In genomic region chr7:66741706-66742053, GRCh38 we compare ENCODE assay signal across 8 cellular contexts. TPM values are rescaled to one million over a fixed set of nuclear protein-coding genes. Genes with fewer than 3 reads are reported as not detected.
DNase-seq lines count a peak whose midpoint lies in the region; ATAC-seq and TF ChIP-seq lines count a peak whose summit lies in the region.

No MANE protein-coding gene starts in this region.

- ATAC-seq in activated CD4-positive, alpha-beta T cell treated with anti-CD3 and anti-CD28 coated beads for 36 hours: no peak
- no peak for ATAC-seq in GM21723 (IDR thresholded peaks at IDR 0.05; ENCODE audit: unreplicated experiment)
- no peak for ATAC-seq in GM18861 (IDR thresholded peaks at IDR 0.05; ENCODE audit: unreplicated experiment)

- H3K4me3 ChIP-seq in testis: peak overlapping the region; percentile 86 to 91

- DNase-seq in activated CD4-positive, alpha-beta T cell treated with anti-CD3 and anti-CD28 coated beads for 36 hours: no peak
- DNase-seq in activated CD4-positive, alpha-beta T cell treated with anti-CD3 and anti-CD28 coated beads, Interleukin-2, amount 50 U/mL, for 4 hours: no peak
- no peak for DNase-seq in activated CD4-positive, alpha-beta memory T cell treated with anti-CD3 and anti-CD28 coated beads, Interleukin-2, amount 10 ng/mL, durations not matched to agents 7 days and 5 days
- DNase-seq in iris pigment epithelial cell (ENCODE audit: low read depth) (peak; percentile 36), testis (peak; percentile 67), NCI-H2196 treated with DMSO at 0.1 percent for 48 hours (lab: John Stamatoyannopoulos, UW; ENCODE audit: unreplicated experiment) (no peak)

- TF ChIP-seq POLR2A in testis (IDR thresholded peaks at IDR 0.05): no peak

- H3K27ac ChIP-seq in testis: peak overlapping the region; percentile 95

- H3K4me3 Mint-ChIP-seq in activated CD4-positive, alpha-beta T cell treated with anti-CD3 and anti-CD28 coated beads for 36 hours: peak overlapping the region; percentile 98
- peak overlapping the region; percentile 93 for H3K4me3 Mint-ChIP-seq in activated CD4-positive, alpha-beta memory T cell treated with anti-CD3 and anti-CD28 coated beads, Interleukin-2, amount 10 ng/mL, durations not matched to agents 7 days and 5 days

- peaks cover 7% of the 10 kb centered on the region for H3K4me1 ChIP-seq in testis

- H3K36me3 ChIP-seq in testis (ENCODE audit: low read depth, missing control alignments): no peaks in the 10 kb centered on the region

- 14 to 36% methylated on average over 17 of the region's 17 CpGs for WGBS in testis, 2 donors

- no peaks in the 10 kb centered on the region for H3K27me3 ChIP-seq in testis

- H3K27ac Mint-ChIP-seq in activated CD4-positive, alpha-beta T cell treated with anti-CD3 and anti-CD28 coated beads for 36 hours: no peak overlapping the region
- H3K27ac Mint-ChIP-seq in activated CD4-positive, alpha-beta memory T cell treated with anti-CD3 and anti-CD28 coated beads, Interleukin-2, amount 10 ng/mL, durations not matched to agents 7 days and 5 days: no peak overlapping the region

- intact Hi-C loops in activated CD4-positive, alpha-beta T cell treated with anti-CD3 and anti-CD28 coated beads for 36 hours (cut with DNase I, micrococcal nuclease): loop anchor here (2.0 to 10.0 kb wide), 4 partner anchors 59 to 1369 kb away; partner anchors contain the start of gene ZNF92 (in 1 of the 2)
- intact Hi-C loops in testis (cut with DNase I; ENCODE audit: low total_unique reads): no loop called here

- peaks cover 9% of the 10 kb centered on the region for H3K36me3 Mint-ChIP-seq in activated CD4-positive, alpha-beta T cell treated with anti-CD3 and anti-CD28 coated beads for 36 hours (ENCODE audit: low read depth)
- H3K36me3 Mint-ChIP-seq in activated CD4-positive, alpha-beta memory T cell treated with anti-CD3 and anti-CD28 coated beads, Interleukin-2, amount 10 ng/mL, durations not matched to agents 7 days and 5 days (ENCODE audit: low read depth): peaks cover 18% of the 10 kb centered on the region

- POLR2A ChIA-PET in activated CD4-positive, alpha-beta T cell treated with anti-CD3 and anti-CD28 coated beads for 36 hours (lab: Charles Lee): interaction anchor here (0.6 kb wide), 1 partner anchor 184 kb away, joined by 3 read pairs; no protein-coding TSS in a partner anchor
- POLR2A ChIA-PET in activated CD4-positive, alpha-beta memory T cell treated with anti-CD3 and anti-CD28 coated beads, Interleukin-2, amount 10 ng/mL, durations not matched to agents 7 days and 5 days (lab: Charles Lee): interaction anchor here (1.1 to 4.4 kb wide), 3 partner anchors 13 to 179 kb away, joined by 3 to 25 read pairs (median 4); partner anchors contain the start of gene TMEM248

- no peaks in the 10 kb centered on the region for H3K9me3 ChIP-seq in testis

- CTCF ChIA-PET in activated CD4-positive, alpha-beta T cell treated with anti-CD3 and anti-CD28 coated beads for 36 hours (lab: Charles Lee): interaction anchor here (0.6 kb wide), 1 partner anchor 180 kb away, joined by 3 read pairs; no protein-coding TSS in a partner anchor
- CTCF ChIA-PET in activated CD4-positive, alpha-beta memory T cell treated with anti-CD3 and anti-CD28 coated beads, Interleukin-2, amount 10 ng/mL, durations not matched to agents 7 days and 5 days (lab: Charles Lee): no interaction called here

- TF ChIP-seq CTCF in testis (IDR thresholded peaks at IDR 0.05): no peak

- H3K27me3 Mint-ChIP-seq in activated CD4-positive, alpha-beta T cell treated with anti-CD3 and anti-CD28 coated beads for 36 hours: no peaks in the 10 kb centered on the region
- no peaks in the 10 kb centered on the region for H3K27me3 Mint-ChIP-seq in activated CD4-positive, alpha-beta memory T cell treated with anti-CD3 and anti-CD28 coated beads, Interleukin-2, amount 10 ng/mL, durations not matched to agents 7 days and 5 days

- peaks cover 31% of the 10 kb centered on the region for H3K4me1 Mint-ChIP-seq in activated CD4-positive, alpha-beta T cell treated with anti-CD3 and anti-CD28 coated beads for 36 hours
- peaks cover 33% of the 10 kb centered on the region for H3K4me1 Mint-ChIP-seq in activated CD4-positive, alpha-beta memory T cell treated with anti-CD3 and anti-CD28 coated beads, Interleukin-2, amount 10 ng/mL, durations not matched to agents 7 days and 5 days

- H3K9me3 Mint-ChIP-seq in activated CD4-positive, alpha-beta T cell treated with anti-CD3 and anti-CD28 coated beads for 36 hours (ENCODE audit: low read depth): peaks cover 2% of the 10 kb centered on the region
- no peaks in the 10 kb centered on the region for H3K9me3 Mint-ChIP-seq in activated CD4-positive, alpha-beta memory T cell treated with anti-CD3 and anti-CD28 coated beads, Interleukin-2, amount 10 ng/mL, durations not matched to agents 7 days and 5 days

RNA-seq across cellular contexts. Expression of gene RABGEF1, which starts 1.1 kb away (rescaled TPM):
- total RNA-seq in activated CD4-positive, alpha-beta T cell treated with anti-CD3 and anti-CD28 coated beads for 36 hours: 10 to 100 TPM; 19.3 to 22.5 TPM
- total RNA-seq in activated CD4-positive, alpha-beta memory T cell treated with anti-CD3 and anti-CD28 coated beads, Interleukin-2, amount 10 ng/mL, durations not matched to agents 7 days and 5 days: 10 to 100 TPM; 22.1 to 24.2 TPM
- total RNA-seq in testis: 10 to 100 TPM; 62.5 to 78.4 TPM
- 70.2 TPM for polyA plus RNA-seq in testis (ENCODE audit: insufficient read depth, low read depth, low replicate concordance)

Comparison
In these comparisons a context has a peak if more than half of its experiments do, and no peak if none do; other contexts are left out.
1. DNase-seq: peak in iris pigment epithelial cell (single experiment) and testis (single experiment); none in activated CD4-positive, alpha-beta T cell treated with anti-CD3 and anti-CD28 coated beads for 36 hours (single experiment), activated CD4-positive, alpha-beta T cell treated with anti-CD3 and anti-CD28 coated beads, Interleukin-2, amount 50 U/mL, for 4 hours (0 of 2), activated CD4-positive, alpha-beta memory T cell treated with anti-CD3 and anti-CD28 coated beads, Interleukin-2, amount 10 ng/mL, durations not matched to agents 7 days and 5 days (single experiment) and NCI-H2196 treated with DMSO at 0.1 percent for 48 hours (single experiment).